1 cellular context compared by ENCODE assay signal in the genomic region with DNA sequence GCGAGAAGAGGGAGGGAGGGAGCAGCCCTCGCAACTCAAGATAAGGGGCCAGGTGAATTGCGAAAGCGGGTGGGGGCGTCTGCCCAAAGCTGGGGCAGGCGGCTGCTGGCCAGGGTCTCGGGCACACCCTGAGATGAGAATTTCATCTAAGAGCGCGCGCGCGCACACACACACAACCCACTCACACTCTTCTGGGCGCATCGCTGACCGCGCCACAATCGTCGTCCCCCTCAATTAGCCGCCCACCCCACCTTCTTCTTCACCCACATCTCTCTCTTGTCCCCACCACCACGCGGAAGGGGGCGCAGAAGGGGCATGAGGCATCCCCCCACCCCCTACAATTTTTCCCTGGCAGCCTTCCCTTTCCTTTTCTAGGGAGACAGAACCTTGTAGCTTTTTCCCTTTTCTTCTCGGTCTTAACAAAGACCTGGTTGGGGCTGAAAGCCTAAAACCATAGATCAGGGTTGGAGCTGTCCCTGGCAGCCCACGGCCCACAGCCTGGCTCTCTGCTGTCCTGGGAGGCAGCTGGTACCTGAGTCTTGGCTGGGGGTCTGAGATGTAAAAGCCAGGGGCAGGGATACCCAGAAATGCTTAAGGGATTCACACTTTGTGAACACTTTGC.
TF ChIP-seq lines count a peak whose summit lies in the region.

No MANE protein-coding gene starts in this region.

TF ChIP-seq in neural cell, 6 proteins besides CTCF, POLR2A, EP300 and RAD21 (continued from another document):
- TF ChIP-seq, protein P1, sequence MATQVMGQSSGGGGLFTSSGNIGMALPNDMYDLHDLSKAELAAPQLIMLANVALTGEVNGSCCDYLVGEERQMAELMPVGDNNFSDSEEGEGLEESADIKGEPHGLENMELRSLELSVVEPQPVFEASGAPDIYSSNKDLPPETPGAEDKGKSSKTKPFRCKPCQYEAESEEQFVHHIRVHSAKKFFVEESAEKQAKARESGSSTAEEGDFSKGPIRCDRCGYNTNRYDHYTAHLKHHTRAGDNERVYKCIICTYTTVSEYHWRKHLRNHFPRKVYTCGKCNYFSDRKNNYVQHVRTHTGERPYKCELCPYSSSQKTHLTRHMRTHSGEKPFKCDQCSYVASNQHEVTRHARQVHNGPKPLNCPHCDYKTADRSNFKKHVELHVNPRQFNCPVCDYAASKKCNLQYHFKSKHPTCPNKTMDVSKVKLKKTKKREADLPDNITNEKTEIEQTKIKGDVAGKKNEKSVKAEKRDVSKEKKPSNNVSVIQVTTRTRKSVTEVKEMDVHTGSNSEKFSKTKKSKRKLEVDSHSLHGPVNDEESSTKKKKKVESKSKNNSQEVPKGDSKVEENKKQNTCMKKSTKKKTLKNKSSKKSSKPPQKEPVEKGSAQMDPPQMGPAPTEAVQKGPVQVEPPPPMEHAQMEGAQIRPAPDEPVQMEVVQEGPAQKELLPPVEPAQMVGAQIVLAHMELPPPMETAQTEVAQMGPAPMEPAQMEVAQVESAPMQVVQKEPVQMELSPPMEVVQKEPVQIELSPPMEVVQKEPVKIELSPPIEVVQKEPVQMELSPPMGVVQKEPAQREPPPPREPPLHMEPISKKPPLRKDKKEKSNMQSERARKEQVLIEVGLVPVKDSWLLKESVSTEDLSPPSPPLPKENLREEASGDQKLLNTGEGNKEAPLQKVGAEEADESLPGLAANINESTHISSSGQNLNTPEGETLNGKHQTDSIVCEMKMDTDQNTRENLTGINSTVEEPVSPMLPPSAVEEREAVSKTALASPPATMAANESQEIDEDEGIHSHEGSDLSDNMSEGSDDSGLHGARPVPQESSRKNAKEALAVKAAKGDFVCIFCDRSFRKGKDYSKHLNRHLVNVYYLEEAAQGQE (IDR thresholded peaks at IDR 0.05; ENCODE audit: borderline replicate concordance) = no peak
- TF ChIP-seq MXI1 (conservative IDR thresholded peaks at IDR 0.05; ENCODE audit: poor library complexity, severe bottlenecking) = no peak
TF ChIP-seq in neural cell: peak in this region for 1.
